In the genomic region with DNA sequence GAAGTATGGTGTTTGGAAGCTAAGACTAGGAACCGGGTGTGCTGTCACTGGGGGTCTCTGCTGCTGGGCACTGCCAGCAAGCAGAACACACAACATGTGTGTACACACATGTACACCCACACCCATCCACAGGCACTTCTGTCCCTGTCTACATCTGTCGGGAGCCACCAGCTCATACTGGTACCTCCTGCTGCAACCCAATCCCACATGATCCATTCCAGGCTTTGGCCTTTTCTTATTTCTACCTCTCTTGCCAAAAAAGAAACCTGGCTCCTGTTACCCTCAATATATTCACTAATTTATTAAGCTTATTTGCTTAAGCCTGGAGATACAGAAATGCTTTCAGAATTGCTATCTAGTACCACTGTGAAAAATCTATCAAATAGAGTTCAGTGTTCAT, we compare ENCODE assay signal across 28 cellular contexts.
"Had no signal": no experiment of that assay in that cellular context is flagged by ENCODE, and none has a peak within 500 bp of the region (broad histone marks: within the 10 kb centered on the region; RNA-seq: fewer than 3 reads in every experiment).

No MANE protein-coding gene starts in this region.

- ATAC-seq: naive thymus-derived CD8-positive, alpha-beta T cell; natural killer cell treated with Interleukin-12 subunit alpha and Interleukin-12 subunit beta and Interleukin-15 and Interleukin-18, amount 100 ng/mL, for 72 hours; psoas muscle; right cardiac atrium; sciatic nerve; stimulated activated memory B cell treated with anti-CD40 and anti-IgM and Interleukin-4, amounts not matched to agents 10 μg/mL and 1 μg/mL and 100 μg/mL, for 72 hours; stimulated activated naive CD8-positive, alpha-beta T cell treated with anti-CD3 and anti-CD28 coated beads, Interleukin-15, amount 100 ng/mL, for 72 hours; stimulated activated naive CD8-positive, alpha-beta T cell treated with anti-CD3 and anti-CD28 coated beads, Interleukin-15, Interleukin-2, amounts not matched to agents 100 U/mL and 50 U/mL, for 24 hours; upper lobe of right lung had no signal

- H3K27ac ChIP-seq: neutrophil, pancreas, psoas muscle, skin epidermis, spleen, suprapubic skin, testis, tibial artery, transverse colon, upper lobe of right lung, uterus had no signal

- H3K4me3 ChIP-seq: pancreas, psoas muscle, skin epidermis, smooth muscle cell, spleen, suprapubic skin, testis, tibial artery, transverse colon, upper lobe of right lung, uterus had no signal

- H3K4me1 ChIP-seq: pancreas, psoas muscle, spleen, suprapubic skin, testis, tibial artery, upper lobe of right lung, uterus had no signal

- H3K4me2 ChIP-seq: smooth muscle cell had no signal

- H3K27me3 ChIP-seq: neutrophil, pancreas, spleen, suprapubic skin, testis, tibial artery, transverse colon, upper lobe of right lung, uterus had no signal

- FAIRE-seq: pancreas had no signal

- DNase-seq: naive thymus-derived CD8-positive, alpha-beta T cell; nephron progenitor cell; nucleus accumbens; pancreas; psoas muscle; right cardiac atrium; spleen; stimulated activated CD4-positive, alpha-beta T cell treated with anti-CD3 and anti-CD28 coated beads, Interleukin-12 subunit alpha, Interleukin-12 subunit beta, amount 100 ng/mL, for 4 hours; stimulated activated CD4-positive, alpha-beta T cell treated with anti-CD3 and anti-CD28 coated beads, Interleukin-1b, Interleukin-23, amount 100 ng/mL, for 48 hours; stimulated activated CD4-positive, alpha-beta T cell treated with anti-CD3 and anti-CD28 coated beads, Interleukin-4, amount 100 ng/mL, for 1 hour; stimulated activated CD4-positive, alpha-beta T cell treated with anti-CD3 and anti-CD28 coated beads, Interleukin-4, amount 100 ng/mL, for 4 hours; stimulated activated CD8-positive, alpha-beta memory T cell treated with anti-CD3 and anti-CD28 coated beads, Interleukin-4, amount 100 ng/mL, for 48 hours; stimulated activated naive CD4-positive, alpha-beta T cell; stimulated activated naive CD8-positive, alpha-beta T cell treated with anti-CD3 and anti-CD28 coated beads, Interleukin-15, amount 100 ng/mL, for 72 hours; stimulated activated naive CD8-positive, alpha-beta T cell treated with anti-CD3 and anti-CD28 coated beads, Interleukin-15, Interleukin-2, amounts not matched to agents 100 U/mL and 50 U/mL, for 24 hours; substantia nigra; testis; tibial artery; transverse colon; upper lobe of right lung; uterus had no signal

- H3K9me3 ChIP-seq: neutrophil, pancreas, psoas muscle, spleen, suprapubic skin, testis, tibial artery, transverse colon, upper lobe of right lung, uterus had no signal

- H3K36me3 ChIP-seq: neutrophil, pancreas, suprapubic skin, transverse colon, upper lobe of right lung, uterus had no signal
